ENCODE assay signal across 26 cellular contexts in genomic region chr18:24786027-24786426, GRCh38.
DNase-seq lines count a peak whose midpoint lies in the region; ATAC-seq, FAIRE-seq and TF ChIP-seq lines count a peak whose summit lies in the region.
"Had no signal": no experiment of that assay in that cellular context is flagged by ENCODE, and none has a peak within 500 bp of the region (broad histone marks: within the 10 kb centered on the region; RNA-seq: fewer than 3 reads in every experiment).

No MANE protein-coding gene starts in this region.

- FAIRE-seq in D721Med (lab: Jason Lieb, UNC) (peak; percentile 25), endothelial cell of umbilical vein (lab: Jason Lieb, UNC) (no peak)
- FAIRE-seq: A204.1, GM18507 had no signal

- no peak for ATAC-seq in HG03342 (IDR thresholded peaks at IDR 0.05; ENCODE audit: unreplicated experiment)
- ATAC-seq: GM23338, Right ventricle myocardium inferior had no signal

- no peaks in the 10 kb centered on the region for H4K20me1 ChIP-seq in endothelial cell of umbilical vein (replicated peaks; ENCODE audit: control insufficient read depth, extremely low read depth, insufficient read depth, low read length)
- H4K20me1 ChIP-seq: BLaER1 had no signal

- TF ChIP-seq CTCF in D721Med (IDR thresholded peaks at IDR 0.05; ENCODE audit: insufficient read depth, missing control alignments) (no peak), endothelial cell of umbilical vein (IDR thresholded peaks at IDR 0.05; ENCODE audit: extremely low read depth in 1 of 2, insufficient read depth in 1 of 2, low read depth in 1 of 2, low read length in 2 of 2) (no peak), retinal pigment epithelial cell (conservative IDR thresholded peaks at IDR 0.05; ENCODE audit: low read depth, low read length) (no peak)

- POLR2A ChIA-PET in endothelial cell of umbilical vein (lab: Charles Lee) = no interaction called here

- DNase-seq in D721Med (ENCODE audit: insufficient read length, low spot score) (no peak), NCI-H2227 treated with DMSO at 0.1 percent for 48 hours (lab: John Stamatoyannopoulos, UW) (peak; percentile 64), endothelial cell of umbilical vein (ENCODE audit: low read depth, low spot score) (peak; percentile 11), retinal pigment epithelial cell (ENCODE audit: low read depth) (peak; percentile 43), EL (no peak), hippocampal formation (lab: John Stamatoyannopoulos, UW) (no peak)
- DNase-seq: Caco-2; CD4-positive, alpha-beta T cell; DMS153; HFFc6; KG1; MG63; NCI-H1694; NCI-H2029 treated with DMSO at 0.1 percent for 48 hours; NCI-H345; NCI-H510A treated with DMSO at 0.1 percent for 48 hours; PC-9; SJCRH30; T-helper 1 cell had no signal

- H3K27me3 ChIP-seq in endothelial cell of umbilical vein (ENCODE audit: control insufficient read depth in 2 of 2, insufficient read depth in 2 of 2, low read length in 2 of 2) = no peaks in the 10 kb centered on the region
- H3K27me3 ChIP-seq: BLaER1, MG63, SJCRH30 had no signal

- H3K27ac ChIP-seq in endothelial cell of umbilical vein (ENCODE audit: insufficient read depth, low read depth, low read length) = no peak overlapping the region
- H3K27ac ChIP-seq: BLaER1, PC-9, SJCRH30 had no signal

- no peaks in the 10 kb centered on the region for H3K9me3 ChIP-seq in endothelial cell of umbilical vein (replicated peaks; ENCODE audit: control insufficient read depth, insufficient read depth, low read length)
- H3K9me3 ChIP-seq: Caco-2, HAP-1, SJCRH30 had no signal

- intact Hi-C loops in endothelial cell of umbilical vein (cut with micrococcal nuclease) = loop anchor here (10.0 kb wide), 1 partner anchor 61 kb away; no protein-coding TSS in a partner anchor

- H3K36me3 ChIP-seq in endothelial cell of umbilical vein (ENCODE audit: control insufficient read depth in 2 of 2, extremely low read depth in 1 of 2, insufficient read depth in 2 of 2, low read length in 2 of 2) = no peaks in the 10 kb centered on the region
- H3K36me3 ChIP-seq: BLaER1, HAP-1, MG63, SJCRH30 had no signal

- BruUV-seq in endothelial cell of umbilical vein (replicated peaks; lab: Mats Ljungman, UMichigan) = no TSS peak

- peaks cover 10% of the 10 kb centered on the region for H3K4me1 ChIP-seq in endothelial cell of umbilical vein (ENCODE audit: control insufficient read depth, extremely low read depth, insufficient read depth, low read length)
- H3K4me1 ChIP-seq: BLaER1, Caco-2, HAP-1, SJCRH30 had no signal

- CTCF ChIA-PET in endothelial cell of umbilical vein (lab: Charles Lee) = interaction anchor here (1.0 to 1.5 kb wide), 2 partner anchors 46 to 59 kb away, joined by 3 read pairs; no protein-coding TSS in a partner anchor

- no peak for TF ChIP-seq POLR2A in endothelial cell of umbilical vein (IDR thresholded peaks at IDR 0.05; ENCODE audit: low read depth, low read length)

- no peaks in the 10 kb centered on the region for H3K9me1 ChIP-seq in endothelial cell of umbilical vein (replicated peaks; ENCODE audit: control insufficient read depth, extremely low read depth, insufficient read depth, low read length)

- dilution Hi-C loops in endothelial cell of umbilical vein (cut with MboI; ENCODE audit: extremely low pct_ligation_motif_present, low sequenced_read_pairs) = no loop called here

- H2AFZ ChIP-seq in endothelial cell of umbilical vein (ENCODE audit: low read depth, low read length) = no peak overlapping the region
- H2AFZ ChIP-seq: GM23338, PC-9 had no signal

- no peak overlapping the region for H3K4me2 ChIP-seq in endothelial cell of umbilical vein (ENCODE audit: insufficient read depth, low read length)
- H3K4me2 ChIP-seq: BLaER1, GM23338, PC-9 had no signal

- H3K9ac ChIP-seq in endothelial cell of umbilical vein (replicated peaks; ENCODE audit: extremely low read depth, insufficient read depth, low read length) = no peak overlapping the region
- H3K9ac ChIP-seq: BLaER1 had no signal

- no peak overlapping the region for H3K4me3 ChIP-seq in endothelial cell of umbilical vein (replicated peaks in 1 of 3; ENCODE audit: insufficient read depth in 1 of 3, low read depth in 1 of 3, low read length in 3 of 3)
- no peak overlapping the region for H3K4me3 ChIP-seq in retinal pigment epithelial cell (ENCODE audit: low read length)
- H3K4me3 ChIP-seq: BLaER1, GM23338, HAP-1, MG63, PC-9, SJCRH30 had no signal

- H3K79me2 ChIP-seq in endothelial cell of umbilical vein (ENCODE audit: control insufficient read depth, insufficient read depth, low read length) = no peaks in the 10 kb centered on the region

TF ChIP-seq in endothelial cell of umbilical vein, 7 proteins besides CTCF, POLR2A, EP300 and RAD21:
- TF ChIP-seq JUN (IDR thresholded peaks at IDR 0.05; ENCODE audit: borderline replicate concordance, insufficient read depth, insufficient read length, low read depth) (no peak), GATA2 (IDR thresholded peaks at IDR 0.05; ENCODE audit: insufficient read depth, insufficient read length, low read depth, low read length) (no peak), MAX (IDR thresholded peaks at IDR 0.05; ENCODE audit: insufficient read depth, insufficient read length) (no peak), FOS (IDR thresholded peaks at IDR 0.05; ENCODE audit: borderline replicate concordance, insufficient read depth, low read length) (no peak), MYC (IDR thresholded peaks at IDR 0.05; ENCODE audit: low read depth, low read length) (no peak), POLR2AphosphoS5 (IDR thresholded peaks at IDR 0.05; ENCODE audit: insufficient read depth, low read depth, low read length) (no peak), EZH2 (IDR thresholded peaks at IDR 0.05; ENCODE audit: borderline replicate concordance, low read depth, low read length, severe bottlenecking) (no peak)

Comparison
In these comparisons a context has a peak if more than half of its experiments do, and no peak if none do; other contexts are left out.
1. DNase-seq: peak in NCI-H2227 treated with DMSO at 0.1 percent for 48 hours (single experiment), endothelial cell of umbilical vein (single experiment) and retinal pigment epithelial cell (single experiment); none in D721Med (single experiment), EL (single experiment) and hippocampal formation (0 of 2).